ENCODE assay signal across 8 cellular contexts in the genomic region with DNA sequence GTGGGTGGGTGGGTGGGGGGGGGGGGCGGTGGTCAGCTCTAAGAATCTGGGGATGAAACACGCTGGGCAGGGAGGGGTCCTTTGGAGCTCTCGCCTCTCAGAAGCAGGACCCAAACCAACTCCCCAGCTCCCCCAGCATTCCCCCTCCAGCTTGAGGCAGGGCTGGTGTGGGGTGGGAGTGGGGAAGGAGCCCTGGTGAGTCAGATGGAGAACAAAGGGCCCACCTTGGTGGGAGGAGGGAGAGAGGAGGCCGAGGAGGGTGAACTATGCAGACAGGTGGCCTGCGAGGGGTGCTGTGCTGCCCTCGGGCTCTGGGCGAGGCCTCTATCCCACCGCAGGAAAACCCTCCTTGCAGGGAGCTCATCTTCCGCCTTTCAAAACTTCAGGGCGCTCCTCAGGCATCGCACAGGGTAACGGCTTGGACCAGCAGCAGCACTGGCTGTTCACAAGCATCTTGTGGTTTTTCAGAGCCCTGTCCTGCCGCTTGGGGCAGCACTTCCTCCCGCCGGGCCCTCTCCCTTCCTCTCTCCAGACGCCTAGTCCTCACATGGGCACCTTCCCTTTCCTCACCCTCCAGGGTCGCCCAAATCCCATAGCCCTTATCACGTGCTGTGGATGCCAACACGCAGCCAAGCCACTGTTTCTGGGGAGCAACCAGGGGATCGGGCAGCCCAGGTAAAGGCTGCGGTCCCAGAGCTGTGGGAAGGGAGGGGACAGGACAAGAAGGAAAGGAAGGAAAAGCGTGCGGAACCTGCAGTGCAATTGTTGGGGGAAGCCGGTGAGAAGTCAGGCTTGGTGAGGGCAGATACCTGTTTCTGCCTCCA. TPM values are rescaled to one million over a fixed set of nuclear protein-coding genes. Genes with fewer than 3 reads are reported as not detected.
DNase-seq lines count a peak whose midpoint lies in the region; ATAC-seq and TF ChIP-seq lines count a peak whose summit lies in the region.

No MANE protein-coding gene starts in this region.

- peak overlapping the region; percentile 75 for H3K27ac Mint-ChIP-seq in stimulated activated memory B cell treated with anti-CD40 and anti-IgM and Interleukin-4, amounts not matched to agents 10 μg/mL and 1 μg/mL and 100 μg/mL, for 72 hours

- H3K4me1 Mint-ChIP-seq in stimulated activated memory B cell treated with anti-CD40 and anti-IgM and Interleukin-4, amounts not matched to agents 10 μg/mL and 1 μg/mL and 100 μg/mL, for 72 hours = peaks cover 27% of the 10 kb centered on the region

- no peaks in the 10 kb centered on the region for H3K9me3 Mint-ChIP-seq in stimulated activated memory B cell treated with anti-CD40 and anti-IgM and Interleukin-4, amounts not matched to agents 10 μg/mL and 1 μg/mL and 100 μg/mL, for 72 hours

- peak overlapping the region; percentile 97 for H3K4me3 Mint-ChIP-seq in stimulated activated memory B cell treated with anti-CD40 and anti-IgM and Interleukin-4, amounts not matched to agents 10 μg/mL and 1 μg/mL and 100 μg/mL, for 72 hours

- TF ChIP-seq CTCF in epithelial cell of esophagus (IDR thresholded peaks at IDR 0.05; ENCODE audit: insufficient read depth, low read depth, low read length, missing control alignments) (peak; percentile 74), mucosa of descending colon (IDR thresholded peaks at IDR 0.05) (peak; percentile 82)

- DNase-seq in Ammon's horn (ENCODE audit: low spot score) = peak; percentile 91
- DNase-seq in NCI-H774 (lab: John Stamatoyannopoulos, UW) = peak; percentile 36
- DNase-seq in activated CD8-positive, alpha-beta memory T cell treated with anti-CD3 and anti-CD28 coated beads for 48 hours (ENCODE audit: low read depth in 2 of 3, low spot score in 2 of 3) = peak in 2 of 3 experiments; percentile 16 to 34
- DNase-seq in epithelial cell of esophagus (ENCODE audit: low read depth) = peak; percentile 59
- peak; percentile 78 to 82 (median 81) for DNase-seq in mucosa of descending colon

- peak; percentile 54 for ATAC-seq in GM19025 (IDR thresholded peaks at IDR 0.05; ENCODE audit: low read depth, unreplicated experiment)
- peak; percentile 83 for ATAC-seq in HG03432 (IDR thresholded peaks at IDR 0.05; ENCODE audit: unreplicated experiment)
- peak; percentile 72 for ATAC-seq in mucosa of descending colon
- ATAC-seq in stimulated activated memory B cell treated with anti-CD40 and anti-IgM and Interleukin-4, amounts not matched to agents 10 μg/mL and 1 μg/mL and 100 μg/mL, for 72 hours = peak; percentile 69

- no peak overlapping the region for H3K4me3 ChIP-seq in epithelial cell of esophagus (ENCODE audit: low read length)
- no peak overlapping the region for H3K4me3 ChIP-seq in mucosa of descending colon

- H3K36me3 Mint-ChIP-seq in stimulated activated memory B cell treated with anti-CD40 and anti-IgM and Interleukin-4, amounts not matched to agents 10 μg/mL and 1 μg/mL and 100 μg/mL, for 72 hours = no peaks in the 10 kb centered on the region

- H3K27me3 Mint-ChIP-seq in stimulated activated memory B cell treated with anti-CD40 and anti-IgM and Interleukin-4, amounts not matched to agents 10 μg/mL and 1 μg/mL and 100 μg/mL, for 72 hours = no peaks in the 10 kb centered on the region

- H3K9me3 ChIP-seq in mucosa of descending colon = no peaks in the 10 kb centered on the region

- intact Hi-C loops in mucosa of descending colon (cut with DNase I, micrococcal nuclease) = no loop called here

- H3K36me3 ChIP-seq in mucosa of descending colon (ENCODE audit: low read depth) = no peaks in the 10 kb centered on the region

- peaks cover 13% of the 10 kb centered on the region for H3K4me1 ChIP-seq in mucosa of descending colon (ENCODE audit: low read depth)

RNA-seq across cellular contexts. Expression of gene GRPEL1, which starts 34.0 kb away (rescaled TPM):
- 10 to 100 TPM; 27.5 to 31.5 (median 28.4) TPM for total RNA-seq in mucosa of descending colon

RNA-seq across cellular contexts. Expression of gene TADA2B, which starts 58.7 kb away (rescaled TPM):
- total RNA-seq in mucosa of descending colon = 10 to 100 TPM; 22.2 to 32.7 (median 27.6) TPM

Comparison
In these comparisons a context has a peak if more than half of its experiments do, and no peak if none do; other contexts are left out.
1. DNase-seq: peak in every context shown above with its lines; median percentile 91 in Ammon's horn; 81 in mucosa of descending colon; 59 in epithelial cell of esophagus; 36 in NCI-H774; 25 in activated CD8-positive, alpha-beta memory T cell treated with anti-CD3 and anti-CD28 coated beads for 48 hours.